Comparison of ENCODE assay signal across 39 cellular contexts in the genomic region with DNA sequence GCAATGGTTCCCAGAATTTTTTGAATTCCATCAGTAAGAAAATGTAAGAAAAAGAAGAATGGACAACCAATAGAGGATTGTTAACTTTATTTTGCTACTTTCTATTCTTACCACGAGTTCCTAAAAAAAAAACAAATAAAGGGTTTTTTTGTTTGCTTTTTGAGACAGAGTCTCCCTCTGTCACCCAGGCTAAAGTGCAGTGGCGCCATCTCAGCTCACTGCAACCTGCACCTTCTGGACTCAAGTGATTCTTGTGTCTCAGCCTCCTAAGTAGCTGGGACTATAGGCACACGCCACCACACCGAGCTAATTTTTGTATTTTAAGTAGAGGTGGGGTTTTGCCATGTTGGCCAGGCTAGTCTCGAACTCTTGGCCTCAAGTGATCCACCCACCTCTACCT.
"Had no signal": no experiment of that assay in that cellular context is flagged by ENCODE, and none has a peak within 500 bp of the region (broad histone marks: within the 10 kb centered on the region; RNA-seq: fewer than 3 reads in every experiment).

No MANE protein-coding gene starts in this region.

- H3K4me1 ChIP-seq: ascending aorta had no signal

- H3K27ac ChIP-seq: ascending aorta, cardiac muscle cell, WERI-Rb-1 had no signal

- H3K27me3 Mint-ChIP-seq: activated CD4-positive, alpha-beta memory T cell treated with anti-CD3 and anti-CD28 coated beads, Interleukin-2, amount 10 ng/mL, durations not matched to agents 7 days and 5 days; activated CD4-positive, alpha-beta T cell treated with anti-CD3 and anti-CD28 coated beads for 36 hours; activated CD4-positive, alpha-beta T cell treated with anti-CD3 and anti-CD28 coated beads, Interleukin-2, amount 10 ng/mL, durations not matched to agents 7 days and 5 days; activated CD8-positive, alpha-beta memory T cell treated with anti-CD3 and anti-CD28 coated beads, Interleukin-2, amount 10 ng/mL, durations not matched to agents 7 days and 5 days; activated naive CD4-positive, alpha-beta T cell treated with anti-CD3 and anti-CD28 coated beads, Interleukin-2, amount 10 ng/mL, durations not matched to agents 7 days and 5 days; activated naive CD4-positive, alpha-beta T cell treated with anti-CD3 and anti-CD28 coated beads, Interleukin-2, amount 50 U/mL, for 24 hours; activated naive CD8-positive, alpha-beta T cell; activated naive CD8-positive, alpha-beta T cell treated with anti-CD3 and anti-CD28 coated beads, Interleukin-2, amount 10 ng/mL, durations not matched to agents 7 days and 5 days; activated naive CD8-positive, alpha-beta T cell treated with anti-CD3 and anti-CD28 coated beads, Interleukin-2, amount 50 U/mL, for 24 hours; activated T-cell treated with anti-CD3 and anti-CD28 coated beads, Interleukin-2, amount 50 U/mL, for 24 hours; brain; central memory CD8-positive, alpha-beta T cell had no signal

- H3K9me3 ChIP-seq: ascending aorta had no signal

- H3K27ac Mint-ChIP-seq: activated CD4-positive, alpha-beta memory T cell treated with anti-CD3 and anti-CD28 coated beads, Interleukin-2, amount 10 ng/mL, durations not matched to agents 7 days and 5 days; activated CD4-positive, alpha-beta T cell treated with anti-CD3 and anti-CD28 coated beads for 36 hours; activated CD4-positive, alpha-beta T cell treated with anti-CD3 and anti-CD28 coated beads, Interleukin-2, amount 10 ng/mL, durations not matched to agents 7 days and 5 days; activated CD8-positive, alpha-beta memory T cell treated with anti-CD3 and anti-CD28 coated beads, Interleukin-2, amount 10 ng/mL, durations not matched to agents 7 days and 5 days; activated CD8-positive, alpha-beta T cell treated with anti-CD3 and anti-CD28 coated beads, Interleukin-2, amount 10 ng/mL, durations not matched to agents 7 days and 5 days; activated naive CD4-positive, alpha-beta T cell treated with anti-CD3 and anti-CD28 coated beads, Interleukin-2, amount 10 ng/mL, durations not matched to agents 7 days and 5 days; activated naive CD4-positive, alpha-beta T cell treated with anti-CD3 and anti-CD28 coated beads, Interleukin-2, amount 50 U/mL, for 24 hours; activated naive CD8-positive, alpha-beta T cell; activated naive CD8-positive, alpha-beta T cell treated with anti-CD3 and anti-CD28 coated beads, Interleukin-2, amount 10 ng/mL, durations not matched to agents 7 days and 5 days; activated naive CD8-positive, alpha-beta T cell treated with anti-CD3 and anti-CD28 coated beads, Interleukin-2, amount 50 U/mL, for 24 hours; activated T-cell treated with anti-CD3 and anti-CD28 coated beads, Interleukin-2, amount 50 U/mL, for 24 hours; activated T-helper 2 cell treated with anti-CD3 and anti-CD28 coated beads, Interferon-gamma antibody, Interleukin-2, Interleukin-4, amounts not matched to agents 10 μg/mL and 5 μg/mL and 100 μg/mL, durations not matched to agents 14 hours and 24 hours and 36 hours; brain; T-helper 1 cell treated with Interleukin-12 subunit alpha and Interleukin-12 subunit beta and Interleukin-4 antibody, amounts not matched to agents 30 μg/mL and 1 μg/mL, for 36 hours; T-helper 2 cell treated with Interferon-gamma antibody and Interleukin-4, amounts not matched to agents 5 μg/mL and 100 μg/mL, for 36 hours; WTC11 had no signal

- ATAC-seq: activated CD4-positive, alpha-beta T cell treated with anti-CD3 and anti-CD28 coated beads for 36 hours; activated CD4-positive, CD25-positive, alpha-beta regulatory T cell treated with anti-CD3 and anti-CD28 coated beads, Interleukin-2, amount 50 U/mL, for 24 hours; activated CD8-positive, alpha-beta memory T cell treated with anti-CD3 and anti-CD28 coated beads, Interleukin-2, amount 10 ng/mL, durations not matched to agents 7 days and 5 days; activated CD8-positive, alpha-beta T cell treated with anti-CD3 and anti-CD28 coated beads, Interleukin-2, amount 10 ng/mL, durations not matched to agents 7 days and 5 days; activated naive CD8-positive, alpha-beta T cell treated with anti-CD3 and anti-CD28 coated beads, Interleukin-2, amount 50 U/mL, for 24 hours; WTC11 had no signal

- H3K4me3 Mint-ChIP-seq: activated CD4-positive, alpha-beta memory T cell treated with anti-CD3 and anti-CD28 coated beads, Interleukin-2, amount 10 ng/mL, durations not matched to agents 7 days and 5 days; activated CD4-positive, alpha-beta T cell treated with anti-CD3 and anti-CD28 coated beads for 36 hours; activated CD4-positive, alpha-beta T cell treated with anti-CD3 and anti-CD28 coated beads, Interleukin-2, amount 10 ng/mL, durations not matched to agents 7 days and 5 days; activated CD8-positive, alpha-beta memory T cell treated with anti-CD3 and anti-CD28 coated beads, Interleukin-2, amount 10 ng/mL, durations not matched to agents 7 days and 5 days; activated CD8-positive, alpha-beta T cell treated with anti-CD3 and anti-CD28 coated beads, Interleukin-2, amount 10 ng/mL, durations not matched to agents 7 days and 5 days; activated naive CD4-positive, alpha-beta T cell treated with anti-CD3 and anti-CD28 coated beads, Interleukin-2, amount 10 ng/mL, durations not matched to agents 7 days and 5 days; activated naive CD4-positive, alpha-beta T cell treated with anti-CD3 and anti-CD28 coated beads, Interleukin-2, amount 50 U/mL, for 24 hours; activated naive CD8-positive, alpha-beta T cell; activated naive CD8-positive, alpha-beta T cell treated with anti-CD3 and anti-CD28 coated beads, Interleukin-2, amount 10 ng/mL, durations not matched to agents 7 days and 5 days; activated naive CD8-positive, alpha-beta T cell treated with anti-CD3 and anti-CD28 coated beads, Interleukin-2, amount 50 U/mL, for 24 hours; activated T-cell treated with anti-CD3 and anti-CD28 coated beads, Interleukin-2, amount 50 U/mL, for 24 hours; brain; central memory CD8-positive, alpha-beta T cell; T-helper 1 cell treated with Interleukin-12 subunit alpha and Interleukin-12 subunit beta and Interleukin-4 antibody, amounts not matched to agents 30 μg/mL and 1 μg/mL, for 36 hours; T-helper 2 cell treated with Interferon-gamma antibody and Interleukin-4, amounts not matched to agents 5 μg/mL and 100 μg/mL, for 36 hours; WTC11 had no signal

- H3K27me3 ChIP-seq: ascending aorta, cardiac muscle cell had no signal

- H3K4me3 ChIP-seq: ascending aorta, cardiac muscle cell had no signal

- FAIRE-seq: bronchial epithelial cell had no signal

- DNase-seq: activated CD4-positive, alpha-beta memory T cell treated with anti-CD3 and anti-CD28 coated beads, Interleukin-2, amount 10 ng/mL, durations not matched to agents 7 days and 5 days; activated CD4-positive, alpha-beta T cell treated with anti-CD3 and anti-CD28 coated beads for 1 hour; activated CD4-positive, alpha-beta T cell treated with anti-CD3 and anti-CD28 coated beads for 36 hours; activated CD4-positive, alpha-beta T cell treated with anti-CD3 and anti-CD28 coated beads for 48 hours; activated CD4-positive, alpha-beta T cell treated with anti-CD3 and anti-CD28 coated beads, Interleukin-2, amount 10 ng/mL, durations not matched to agents 7 days and 5 days; activated CD4-positive, alpha-beta T cell treated with anti-CD3 and anti-CD28 coated beads, Interleukin-2, amount 50 U/mL, for 48 hours; activated CD4-positive, CD25-positive, alpha-beta regulatory T cell; activated CD8-positive, alpha-beta memory T cell treated with anti-CD3 and anti-CD28 coated beads for 24 hours; activated CD8-positive, alpha-beta memory T cell treated with anti-CD3 and anti-CD28 coated beads, Interleukin-2, amount 10 ng/mL, durations not matched to agents 7 days and 5 days; activated CD8-positive, alpha-beta memory T cell treated with anti-CD3 and anti-CD28 coated beads, Interleukin-2, amount 50 U/mL, for 48 hours; activated CD8-positive, alpha-beta T cell treated with anti-CD3 and anti-CD28 coated beads, Interleukin-2, amount 10 ng/mL, durations not matched to agents 7 days and 5 days; activated effector memory CD4-positive, alpha-beta T cell treated with Interleukin-2 at 50 U/mL for 16 hours; activated gamma-delta T cell; activated naive CD4-positive, alpha-beta T cell treated with anti-CD3 and anti-CD28 coated beads, Interleukin-2, amount 10 ng/mL, durations not matched to agents 7 days and 5 days; activated naive CD4-positive, alpha-beta T cell treated with Interleukin-2 at 50 U/mL for 16 hours; activated naive CD8-positive, alpha-beta T cell treated with anti-CD3 and anti-CD28 coated beads, Interleukin-2, amount 10 ng/mL, durations not matched to agents 7 days and 5 days; activated naive CD8-positive, alpha-beta T cell treated with anti-CD3 and anti-CD28 coated beads, Interleukin-2, amount 50 U/mL, for 24 hours; activated T-cell treated with anti-CD3 and anti-CD28 coated beads, Interleukin-2, amount 50 U/mL, for 24 hours; activated T-cell treated with anti-CD3 and anti-CD28 coated beads, Interleukin-2, amount 50 U/mL, for 48 hours; amygdala; anterior cingulate cortex; caudate nucleus; cerebellar nuclear complex; T-helper 1 cell; T-helper 2 cell; T-helper 9 cell; WERI-Rb-1 had no signal

- H3K9me3 Mint-ChIP-seq: activated naive CD4-positive, alpha-beta T cell treated with anti-CD3 and anti-CD28 coated beads, Interleukin-2, amount 10 ng/mL, durations not matched to agents 7 days and 5 days; activated naive CD4-positive, alpha-beta T cell treated with anti-CD3 and anti-CD28 coated beads, Interleukin-2, amount 50 U/mL, for 24 hours; activated naive CD8-positive, alpha-beta T cell treated with anti-CD3 and anti-CD28 coated beads, Interleukin-2, amount 50 U/mL, for 24 hours; activated T-cell treated with anti-CD3 and anti-CD28 coated beads, Interleukin-2, amount 50 U/mL, for 24 hours; activated T-helper 2 cell treated with anti-CD3 and anti-CD28 coated beads, Interferon-gamma antibody, Interleukin-2, Interleukin-4, amounts not matched to agents 10 μg/mL and 5 μg/mL and 100 μg/mL, durations not matched to agents 14 hours and 24 hours and 36 hours; central memory CD8-positive, alpha-beta T cell; T-helper 1 cell treated with Interleukin-12 subunit alpha and Interleukin-12 subunit beta and Interleukin-4 antibody, amounts not matched to agents 30 μg/mL and 1 μg/mL, for 36 hours; T-helper 2 cell treated with Interferon-gamma antibody and Interleukin-4, amounts not matched to agents 5 μg/mL and 100 μg/mL, for 36 hours had no signal

- H3K4me1 Mint-ChIP-seq: activated CD4-positive, alpha-beta memory T cell treated with anti-CD3 and anti-CD28 coated beads, Interleukin-2, amount 10 ng/mL, durations not matched to agents 7 days and 5 days; activated CD4-positive, alpha-beta T cell treated with anti-CD3 and anti-CD28 coated beads for 36 hours; activated CD4-positive, alpha-beta T cell treated with anti-CD3 and anti-CD28 coated beads, Interleukin-2, amount 10 ng/mL, durations not matched to agents 7 days and 5 days; activated CD8-positive, alpha-beta memory T cell treated with anti-CD3 and anti-CD28 coated beads, Interleukin-2, amount 10 ng/mL, durations not matched to agents 7 days and 5 days; activated naive CD4-positive, alpha-beta T cell treated with anti-CD3 and anti-CD28 coated beads, Interleukin-2, amount 10 ng/mL, durations not matched to agents 7 days and 5 days; activated naive CD4-positive, alpha-beta T cell treated with anti-CD3 and anti-CD28 coated beads, Interleukin-2, amount 50 U/mL, for 24 hours; activated naive CD8-positive, alpha-beta T cell treated with anti-CD3 and anti-CD28 coated beads, Interleukin-2, amount 10 ng/mL, durations not matched to agents 7 days and 5 days; activated naive CD8-positive, alpha-beta T cell treated with anti-CD3 and anti-CD28 coated beads, Interleukin-2, amount 50 U/mL, for 24 hours; brain; WTC11 had no signal
